ENCODE assay signal across 9 cellular contexts in the genomic region with DNA sequence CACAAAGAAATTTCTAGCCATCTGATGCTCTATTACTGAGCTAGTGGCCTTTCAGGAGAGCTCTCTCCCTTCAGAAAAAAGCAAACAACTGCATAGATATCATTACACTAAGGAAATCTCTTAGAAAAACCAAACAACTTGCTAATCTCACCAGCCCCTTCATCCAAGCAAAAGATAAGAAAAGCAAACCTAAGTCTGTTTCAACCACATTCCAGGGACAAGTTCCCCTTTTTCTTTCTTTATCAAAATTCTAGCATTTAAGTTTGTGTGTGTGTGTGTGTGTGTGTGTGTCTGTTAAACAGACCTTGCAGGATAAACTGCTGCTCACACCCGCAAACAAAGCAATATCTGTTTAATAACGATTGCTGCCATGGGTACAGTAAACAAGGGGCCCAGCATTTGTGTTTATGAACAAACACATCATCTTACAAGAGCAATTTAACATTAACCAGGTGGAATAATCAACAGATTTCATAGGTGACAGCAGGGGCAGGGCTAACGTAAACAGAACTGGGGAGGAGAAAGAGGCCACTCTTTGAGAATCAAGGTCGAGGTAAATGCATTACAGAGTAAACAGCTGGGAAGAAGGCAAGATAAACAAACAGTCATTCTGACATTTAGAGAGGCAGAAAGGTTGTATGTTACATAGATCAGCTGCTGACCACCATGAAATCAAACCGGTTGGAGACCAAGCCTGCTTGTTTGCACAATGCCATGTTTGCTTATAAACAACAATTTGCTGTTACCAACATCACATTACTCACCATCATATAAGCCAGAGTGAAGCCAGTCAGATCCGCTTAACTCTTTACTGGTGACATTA.
DNase-seq lines count a peak whose midpoint lies in the region; ATAC-seq and TF ChIP-seq lines count a peak whose summit lies in the region.
"Had no signal": no experiment of that assay in that cellular context is flagged by ENCODE, and none has a peak within 500 bp of the region (broad histone marks: within the 10 kb centered on the region; RNA-seq: fewer than 3 reads in every experiment).

No MANE protein-coding gene starts in this region.

- H3K27ac ChIP-seq in cardiac muscle cell (peak overlapping the region; percentile 84), hepatocyte (peak overlapping the region; percentile 87)

- no peaks in the 10 kb centered on the region for H4K20me1 ChIP-seq in hepatocyte (ENCODE audit: insufficient read depth, poor library complexity, severe bottlenecking)

- peak in 1 of 2 donors; percentile 39 for DNase-seq in cardiac muscle cell (ENCODE audit: low read depth in 1 of 2, low spot score in 1 of 2)
- DNase-seq in left ventricle myocardium superior = no peak
- peak; percentile 51 to 56 for DNase-seq in SHP77 (lab: John Stamatoyannopoulos, UW)
- DNase-seq in hepatocyte (ENCODE audit: low spot score) = peak; percentile 59
- DNase-seq in A172 (ENCODE audit: low spot score) = no peak
- DNase-seq: stimulated activated CD4-positive, alpha-beta T cell treated with anti-CD3 and anti-CD28 coated beads, Interleukin-2, amount 100 ng/mL, for 24 hours had no signal

- H3K4me1 ChIP-seq in cardiac muscle cell (ENCODE audit: low read depth) = peaks cover 44% of the 10 kb centered on the region
- peaks cover 51% of the 10 kb centered on the region for H3K4me1 ChIP-seq in hepatocyte (ENCODE audit: insufficient read depth)

- intact Hi-C loops in left ventricle myocardium superior (cut with micrococcal nuclease) = no loop called here

- no peak overlapping the region for H3K4me3 ChIP-seq in cardiac muscle cell
- no peak overlapping the region for H3K4me3 ChIP-seq in hepatocyte

- no peaks in the 10 kb centered on the region for H3K27me3 ChIP-seq in cardiac muscle cell
- no peaks in the 10 kb centered on the region for H3K27me3 ChIP-seq in hepatocyte

- TF ChIP-seq CTCF in cardiac muscle cell (IDR thresholded peaks at IDR 0.05; ENCODE audit: low read depth, low read length) (no peak), hepatocyte (IDR thresholded peaks at IDR 0.05; ENCODE audit: poor library complexity) (no peak)

- WGBS in hepatocyte (ENCODE audit: low lambda C conversion rate, missing lambda C conversion rate) = 17% methylated on average over 6 of the region's 6 CpGs

- peak overlapping the region; percentile 62 for H3K4me2 ChIP-seq in hepatocyte

- peaks cover 51% of the 10 kb centered on the region for H3K79me2 ChIP-seq in hepatocyte

- no peaks in the 10 kb centered on the region for H3K9me2 ChIP-seq in hepatocyte (replicated peaks; ENCODE audit: insufficient read depth)

- H2AFZ ChIP-seq in hepatocyte = no peak overlapping the region

- H3K9me3 ChIP-seq in cardiac muscle cell (ENCODE audit: low read depth) (no peaks in the 10 kb centered on the region), hepatocyte (ENCODE audit: low read depth) (no peaks in the 10 kb centered on the region)

- no peak for ATAC-seq in left ventricle myocardium superior
- no peak for ATAC-seq in HG02840 (IDR thresholded peaks at IDR 0.05; ENCODE audit: low FRiP score, unreplicated experiment)
- ATAC-seq in HG02973 (IDR thresholded peaks at IDR 0.05; ENCODE audit: unreplicated experiment) = no peak
- ATAC-seq in GM21576 (IDR thresholded peaks at IDR 0.05; ENCODE audit: unreplicated experiment) = no peak

- H3K36me3 ChIP-seq in cardiac muscle cell (no peaks in the 10 kb centered on the region), hepatocyte (replicated peaks; ENCODE audit: insufficient read depth, low read depth) (no peaks in the 10 kb centered on the region)

Comparison
In these comparisons a context has a peak if more than half of its experiments do, and no peak if none do; other contexts are left out.
1. DNase-seq: peak in SHP77 (2 of 2) and hepatocyte (single experiment); none in left ventricle myocardium superior (single experiment) and A172 (single experiment).